ENCODE assay signal across 8 cellular contexts in genomic region chr17:48025904-48026502, GRCh38. TPM values are rescaled to one million over a fixed set of nuclear protein-coding genes. Genes with fewer than 3 reads are reported as not detected.
DNase-seq lines count a peak whose midpoint lies in the region; ATAC-seq, FAIRE-seq and TF ChIP-seq lines count a peak whose summit lies in the region.

No MANE protein-coding gene starts in this region.

- POLR2A ChIA-PET in endothelial cell of umbilical vein (lab: Charles Lee), result interaction anchor here (0.6 to 1.3 kb wide), 4 partner anchors 15 to 70 kb away, joined by 3 to 6 read pairs (median 5); partner anchors contain the start of gene NFE2L1

- H3K9me2 ChIP-seq in DOHH2 (replicated peaks; ENCODE audit: control insufficient read depth, low read length), result no peaks in the 10 kb centered on the region
- no peaks in the 10 kb centered on the region for H3K9me2 ChIP-seq in OCI-LY1 (ENCODE audit: low read depth, low read length)

- H3K4me3 ChIP-seq in DOHH2 (ENCODE audit: low read length), result peak overlapping the region; percentile 72
- H3K4me3 ChIP-seq in OCI-LY1 (ENCODE audit: low read depth, low read length, poor library complexity, severe bottlenecking), result peak overlapping the region; percentile 58
- no peak overlapping the region for H3K4me3 ChIP-seq in endothelial cell of umbilical vein (replicated peaks in 1 of 3; ENCODE audit: insufficient read depth in 1 of 3, low read depth in 1 of 3, low read length in 3 of 3)

- H3K4me1 ChIP-seq in DOHH2 (ENCODE audit: control insufficient read depth, low read length) (peaks cover 33% of the 10 kb centered on the region), OCI-LY1 (ENCODE audit: insufficient read depth, low read length, severe bottlenecking) (peaks cover 26% of the 10 kb centered on the region), endothelial cell of umbilical vein (ENCODE audit: control insufficient read depth, extremely low read depth, insufficient read depth, low read length) (peaks cover 26% of the 10 kb centered on the region)

- no peak overlapping the region for H2AFZ ChIP-seq in OCI-LY1 (ENCODE audit: low read length)
- no peak overlapping the region for H2AFZ ChIP-seq in endothelial cell of umbilical vein (ENCODE audit: low read depth, low read length)

- peaks cover 24% of the 10 kb centered on the region for H3K27me3 ChIP-seq in DOHH2 (ENCODE audit: control insufficient read depth, low read length)
- H3K27me3 ChIP-seq in OCI-LY1 (ENCODE audit: insufficient read depth, low read length), result no peaks in the 10 kb centered on the region
- H3K27me3 ChIP-seq in endothelial cell of umbilical vein (ENCODE audit: control insufficient read depth in 2 of 2, insufficient read depth in 2 of 2, low read length in 2 of 2), result no peaks in the 10 kb centered on the region

- TF ChIP-seq CTCF in DOHH2 (IDR thresholded peaks at IDR 0.05; ENCODE audit: low read depth, low read length, poor library complexity, severe bottlenecking), result no peak
- TF ChIP-seq CTCF in OCI-LY1 (IDR thresholded peaks at IDR 0.05; ENCODE audit: low read length), result no peak
- no peak for TF ChIP-seq CTCF in endothelial cell of umbilical vein (IDR thresholded peaks at IDR 0.05; ENCODE audit: extremely low read depth in 1 of 2, insufficient read depth in 1 of 2, low read depth in 1 of 2, low read length in 2 of 2)

- H3K4me2 ChIP-seq in DOHH2 (ENCODE audit: low read length) (peak overlapping the region; percentile 88), OCI-LY1 (ENCODE audit: low read length) (peak overlapping the region; percentile 69), endothelial cell of umbilical vein (ENCODE audit: insufficient read depth, low read length) (peak overlapping the region; percentile 53)

- no peaks in the 10 kb centered on the region for H4K20me1 ChIP-seq in DOHH2 (ENCODE audit: control insufficient read depth, insufficient read depth, low read depth, low read length)
- no peaks in the 10 kb centered on the region for H4K20me1 ChIP-seq in OCI-LY1 (ENCODE audit: insufficient read depth, low read length)
- H4K20me1 ChIP-seq in endothelial cell of umbilical vein (replicated peaks; ENCODE audit: control insufficient read depth, extremely low read depth, insufficient read depth, low read length), result no peaks in the 10 kb centered on the region

- no peak for FAIRE-seq in endothelial cell of umbilical vein (lab: Jason Lieb, UNC)

- dilution Hi-C loops in endothelial cell of umbilical vein (cut with MboI; ENCODE audit: extremely low pct_ligation_motif_present, low sequenced_read_pairs), result no loop called here

- H3K9ac ChIP-seq in OCI-LY1 (ENCODE audit: low read length) (no peak overlapping the region; the same call in 1 of the 2 replicates), endothelial cell of umbilical vein (replicated peaks; ENCODE audit: extremely low read depth, insufficient read depth, low read length) (no peak overlapping the region)

- no peaks in the 10 kb centered on the region for H3K36me3 ChIP-seq in DOHH2 (ENCODE audit: control insufficient read depth, low read length)
- H3K36me3 ChIP-seq in OCI-LY1 (ENCODE audit: insufficient read depth, low read length), result no peaks in the 10 kb centered on the region
- H3K36me3 ChIP-seq in endothelial cell of umbilical vein (ENCODE audit: control insufficient read depth in 2 of 2, extremely low read depth in 1 of 2, insufficient read depth in 2 of 2, low read length in 2 of 2), result no peaks in the 10 kb centered on the region

- H3K27ac ChIP-seq in DOHH2 (ENCODE audit: low read depth, low read length), result no peak overlapping the region
- no peak overlapping the region for H3K27ac ChIP-seq in OCI-LY1 (ENCODE audit: low read depth, low read length, poor library complexity, severe bottlenecking)
- no peak overlapping the region for H3K27ac ChIP-seq in endothelial cell of umbilical vein (ENCODE audit: insufficient read depth, low read depth, low read length)

- BruUV-seq in endothelial cell of umbilical vein (replicated peaks; lab: Mats Ljungman, UMichigan), result no TSS peak

- no peak for TF ChIP-seq POLR2A in endothelial cell of umbilical vein (IDR thresholded peaks at IDR 0.05; ENCODE audit: low read depth, low read length)

- H3K9me1 ChIP-seq in endothelial cell of umbilical vein (replicated peaks; ENCODE audit: control insufficient read depth, extremely low read depth, insufficient read depth, low read length), result no peaks in the 10 kb centered on the region

- CTCF ChIA-PET in endothelial cell of umbilical vein (lab: Charles Lee), result interaction anchor here (0.6 to 7.3 kb wide), 40 partner anchors 8 to 927 kb away, joined by 3 to 210 read pairs (median 4); partner anchors contain the start of genes CBX1, CDK5RAP3, HOXB6 and NFE2L1

- intact Hi-C loops in endothelial cell of umbilical vein (cut with micrococcal nuclease), result loop anchor here (1.0 to 10.0 kb wide), 10 partner anchors 22 to 592 kb away; partner anchors contain the start of genes CBX1 and NFE2L1
- intact Hi-C loops in posterior vena cava (cut with DNase I), result loop anchor here (2.0 to 10.0 kb wide), 3 partner anchors 49 to 101 kb away; no protein-coding TSS in a partner anchor

- peak; percentile 12 for DNase-seq in endothelial cell of umbilical vein (ENCODE audit: low read depth, low spot score)
- peak; percentile 70 for DNase-seq in posterior vena cava (ENCODE audit: low spot score)
- DNase-seq in hippocampal formation (lab: John Stamatoyannopoulos, UW), result no peak
- no peak for DNase-seq in GF-D8 (lab: John Stamatoyannopoulos, UW)
- DNase-seq in NCI-H187 treated with DMSO at 0.1 percent for 48 hours (lab: John Stamatoyannopoulos, UW), result no peak

- no peak for ATAC-seq in GM18907 (IDR thresholded peaks at IDR 0.05; ENCODE audit: unreplicated experiment)

- H3K9me3 ChIP-seq in DOHH2 (ENCODE audit: control insufficient read depth, insufficient read depth, low read length), result no peaks in the 10 kb centered on the region
- H3K9me3 ChIP-seq in OCI-LY1 (ENCODE audit: low read length), result no peaks in the 10 kb centered on the region
- no peaks in the 10 kb centered on the region for H3K9me3 ChIP-seq in endothelial cell of umbilical vein (replicated peaks; ENCODE audit: control insufficient read depth, insufficient read depth, low read length)

- H3K79me2 ChIP-seq in DOHH2 (ENCODE audit: control insufficient read depth, low read length) (no peaks in the 10 kb centered on the region), OCI-LY1 (ENCODE audit: insufficient read depth, low read length) (no peaks in the 10 kb centered on the region), endothelial cell of umbilical vein (ENCODE audit: control insufficient read depth, insufficient read depth, low read length) (no peaks in the 10 kb centered on the region)

- H3F3A ChIP-seq in DOHH2 (ENCODE audit: control insufficient read depth, insufficient read depth) (no peaks in the 10 kb centered on the region), OCI-LY1 (ENCODE audit: insufficient read depth, low read length) (no peaks in the 10 kb centered on the region)

TF ChIP-seq in endothelial cell of umbilical vein, 7 proteins besides CTCF, POLR2A, EP300 and RAD21:
- TF ChIP-seq FOS (IDR thresholded peaks at IDR 0.05; ENCODE audit: borderline replicate concordance, insufficient read depth, low read length) (no peak), JUN (IDR thresholded peaks at IDR 0.05; ENCODE audit: borderline replicate concordance, insufficient read depth, insufficient read length, low read depth) (no peak), MAX (IDR thresholded peaks at IDR 0.05; ENCODE audit: insufficient read depth, insufficient read length) (no peak), GATA2 (IDR thresholded peaks at IDR 0.05; ENCODE audit: insufficient read depth, insufficient read length, low read depth, low read length) (no peak), POLR2AphosphoS5 (IDR thresholded peaks at IDR 0.05; ENCODE audit: insufficient read depth, low read depth, low read length) (no peak), MYC (IDR thresholded peaks at IDR 0.05; ENCODE audit: low read depth, low read length) (no peak), EZH2 (IDR thresholded peaks at IDR 0.05; ENCODE audit: borderline replicate concordance, low read depth, low read length, severe bottlenecking) (no peak)
TF ChIP-seq in endothelial cell of umbilical vein: peak in this region for 0.

RNA-seq across cellular contexts. Expression of gene COPZ2, which starts 11.6 kb away (rescaled TPM):
- total RNA-seq in endothelial cell of umbilical vein, result 12.5 and 16.3 TPM in 2 replicates
- 13.4 and 28.1 TPM in 2 replicates for polyA plus RNA-seq in endothelial cell of umbilical vein
- polyA plus RNA-seq in endothelial cell of umbilical vein (2011; cell fraction: cytosol; rRNA removed), result 14.9 and 16.6 TPM in 2 replicates
- 11.5 and 11.9 TPM in 2 replicates for polyA plus RNA-seq in endothelial cell of umbilical vein (2011; cell fraction: nucleus; rRNA removed)
- polyA plus RNA-seq in endothelial cell of umbilical vein (2012), result 31.6 and 51.5 TPM in 2 replicates
- polyA minus RNA-seq in endothelial cell of umbilical vein, result 15.0 and 17.1 TPM in 2 replicates
- polyA minus RNA-seq in endothelial cell of umbilical vein (2011; cell fraction: cytosol; rRNA and poly(A)+ RNA removed), result not detected
- polyA minus RNA-seq in endothelial cell of umbilical vein (2011; cell fraction: nucleus; rRNA and poly(A)+ RNA removed), result 3.7 and 3.8 TPM in 2 replicates
- total RNA-seq in posterior vena cava, result 100 to 1,000 TPM in 1 of 2 donors, 10 to 100 TPM in 1; 75.0 to 136 TPM

RNA-seq across cellular contexts. Expression of gene NFE2L1, which starts 22.2 kb away (rescaled TPM):
- 204 and 236 TPM in 2 replicates for total RNA-seq in endothelial cell of umbilical vein
- 187 and 196 TPM in 2 replicates for polyA plus RNA-seq in endothelial cell of umbilical vein
- 182 and 183 TPM in 2 replicates for polyA plus RNA-seq in endothelial cell of umbilical vein (2011; cell fraction: cytosol; rRNA removed)
- 152 and 190 TPM in 2 replicates for polyA plus RNA-seq in endothelial cell of umbilical vein (2011; cell fraction: nucleus; rRNA removed)
- 251 and 271 TPM in 2 replicates for polyA plus RNA-seq in endothelial cell of umbilical vein (2012)
- 201 and 268 TPM in 2 replicates for polyA minus RNA-seq in endothelial cell of umbilical vein
- polyA minus RNA-seq in endothelial cell of umbilical vein (2011; cell fraction: cytosol; rRNA and poly(A)+ RNA removed), result 33.9 TPM
- polyA minus RNA-seq in endothelial cell of umbilical vein (2011; cell fraction: nucleus; rRNA and poly(A)+ RNA removed), result 66.4 and 84.9 TPM in 2 replicates
- 100 to 1,000 TPM; 255 to 263 TPM for total RNA-seq in posterior vena cava

RNA-seq across cellular contexts. Expression of gene CDK5RAP3, which starts 55.1 kb away (rescaled TPM):
- 109 and 122 TPM in 2 replicates for total RNA-seq in endothelial cell of umbilical vein
- 128 and 139 TPM in 2 replicates for polyA plus RNA-seq in endothelial cell of umbilical vein
- polyA plus RNA-seq in endothelial cell of umbilical vein (2011; cell fraction: cytosol; rRNA removed), result 74.8 and 79.0 TPM in 2 replicates
- polyA plus RNA-seq in endothelial cell of umbilical vein (2011; cell fraction: nucleus; rRNA removed), result 1,121 and 1,379 TPM in 2 replicates
- 88.3 and 108 TPM in 2 replicates for polyA plus RNA-seq in endothelial cell of umbilical vein (2012)
- polyA minus RNA-seq in endothelial cell of umbilical vein, result 156 and 174 TPM in 2 replicates
- 29.1 TPM for polyA minus RNA-seq in endothelial cell of umbilical vein (2011; cell fraction: cytosol; rRNA and poly(A)+ RNA removed)
- polyA minus RNA-seq in endothelial cell of umbilical vein (2011; cell fraction: nucleus; rRNA and poly(A)+ RNA removed), result 114 and 116 TPM in 2 replicates
- 10 to 100 TPM; 80.3 to 95.8 TPM for total RNA-seq in posterior vena cava

Comparison
In these comparisons a context has a peak if more than half of its experiments do, and no peak if none do; other contexts are left out.
1. H3K4me3 ChIP-seq: peak in DOHH2 (single experiment) and OCI-LY1 (single experiment); none in endothelial cell of umbilical vein (0 of 3).
2. DNase-seq: peak in endothelial cell of umbilical vein (single experiment) and posterior vena cava (single experiment); none in hippocampal formation (0 of 2), GF-D8 (single experiment) and NCI-H187 treated with DMSO at 0.1 percent for 48 hours (single experiment).
3. Peak in every context shown above with its lines, with median percentiles within 50 percentile points of each other: H3K4me2 ChIP-seq.